Comparison of ENCODE assay signal across 2 cellular contexts in the genomic region with DNA sequence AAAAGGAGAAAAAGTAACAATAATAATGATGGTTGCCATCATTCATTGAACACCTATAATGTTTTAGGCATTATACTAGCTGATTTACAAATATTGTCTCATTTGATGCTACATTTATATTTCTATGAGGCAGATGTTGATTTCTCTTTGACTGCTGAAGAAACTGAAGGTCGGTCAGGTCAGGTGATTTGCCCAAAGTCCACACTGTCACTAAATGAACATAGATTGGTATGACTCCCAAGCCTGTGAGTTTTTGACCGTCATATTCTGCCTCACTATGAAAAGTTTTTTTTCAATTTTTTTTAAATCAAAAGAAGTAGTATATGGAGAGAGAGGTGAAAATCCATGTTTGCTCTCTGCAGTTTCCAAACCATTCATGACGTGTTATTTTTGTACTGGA.
TF ChIP-seq lines count a peak whose summit lies in the region.

No MANE protein-coding gene starts in this region.

TF ChIP-seq in liver, 16 proteins besides CTCF, POLR2A, EP300 and RAD21:
- TF ChIP-seq NR2F2 (IDR thresholded peaks at IDR 0.05) (no peak), TAF1 (conservative IDR thresholded peaks at IDR 0.05) (no peak), HNF4A (conservative IDR thresholded peaks at IDR 0.05) (peak; percentile 40 to 55), EGR1 (IDR thresholded peaks at IDR 0.05; ENCODE audit: low read depth in 2 of 2) (no peak), FOXA2 (IDR thresholded peaks at IDR 0.05) (no peak), SP1 (IDR thresholded peaks at IDR 0.05) (no peak)
- TF ChIP-seq, protein P1, sequence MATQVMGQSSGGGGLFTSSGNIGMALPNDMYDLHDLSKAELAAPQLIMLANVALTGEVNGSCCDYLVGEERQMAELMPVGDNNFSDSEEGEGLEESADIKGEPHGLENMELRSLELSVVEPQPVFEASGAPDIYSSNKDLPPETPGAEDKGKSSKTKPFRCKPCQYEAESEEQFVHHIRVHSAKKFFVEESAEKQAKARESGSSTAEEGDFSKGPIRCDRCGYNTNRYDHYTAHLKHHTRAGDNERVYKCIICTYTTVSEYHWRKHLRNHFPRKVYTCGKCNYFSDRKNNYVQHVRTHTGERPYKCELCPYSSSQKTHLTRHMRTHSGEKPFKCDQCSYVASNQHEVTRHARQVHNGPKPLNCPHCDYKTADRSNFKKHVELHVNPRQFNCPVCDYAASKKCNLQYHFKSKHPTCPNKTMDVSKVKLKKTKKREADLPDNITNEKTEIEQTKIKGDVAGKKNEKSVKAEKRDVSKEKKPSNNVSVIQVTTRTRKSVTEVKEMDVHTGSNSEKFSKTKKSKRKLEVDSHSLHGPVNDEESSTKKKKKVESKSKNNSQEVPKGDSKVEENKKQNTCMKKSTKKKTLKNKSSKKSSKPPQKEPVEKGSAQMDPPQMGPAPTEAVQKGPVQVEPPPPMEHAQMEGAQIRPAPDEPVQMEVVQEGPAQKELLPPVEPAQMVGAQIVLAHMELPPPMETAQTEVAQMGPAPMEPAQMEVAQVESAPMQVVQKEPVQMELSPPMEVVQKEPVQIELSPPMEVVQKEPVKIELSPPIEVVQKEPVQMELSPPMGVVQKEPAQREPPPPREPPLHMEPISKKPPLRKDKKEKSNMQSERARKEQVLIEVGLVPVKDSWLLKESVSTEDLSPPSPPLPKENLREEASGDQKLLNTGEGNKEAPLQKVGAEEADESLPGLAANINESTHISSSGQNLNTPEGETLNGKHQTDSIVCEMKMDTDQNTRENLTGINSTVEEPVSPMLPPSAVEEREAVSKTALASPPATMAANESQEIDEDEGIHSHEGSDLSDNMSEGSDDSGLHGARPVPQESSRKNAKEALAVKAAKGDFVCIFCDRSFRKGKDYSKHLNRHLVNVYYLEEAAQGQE (IDR thresholded peaks at IDR 0.05): no peak
- TF ChIP-seq, protein P2, sequence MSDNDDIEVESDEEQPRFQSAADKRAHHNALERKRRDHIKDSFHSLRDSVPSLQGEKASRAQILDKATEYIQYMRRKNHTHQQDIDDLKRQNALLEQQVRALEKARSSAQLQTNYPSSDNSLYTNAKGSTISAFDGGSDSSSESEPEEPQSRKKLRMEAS (IDR thresholded peaks at IDR 0.05): no peak
- TF ChIP-seq, protein P3, sequence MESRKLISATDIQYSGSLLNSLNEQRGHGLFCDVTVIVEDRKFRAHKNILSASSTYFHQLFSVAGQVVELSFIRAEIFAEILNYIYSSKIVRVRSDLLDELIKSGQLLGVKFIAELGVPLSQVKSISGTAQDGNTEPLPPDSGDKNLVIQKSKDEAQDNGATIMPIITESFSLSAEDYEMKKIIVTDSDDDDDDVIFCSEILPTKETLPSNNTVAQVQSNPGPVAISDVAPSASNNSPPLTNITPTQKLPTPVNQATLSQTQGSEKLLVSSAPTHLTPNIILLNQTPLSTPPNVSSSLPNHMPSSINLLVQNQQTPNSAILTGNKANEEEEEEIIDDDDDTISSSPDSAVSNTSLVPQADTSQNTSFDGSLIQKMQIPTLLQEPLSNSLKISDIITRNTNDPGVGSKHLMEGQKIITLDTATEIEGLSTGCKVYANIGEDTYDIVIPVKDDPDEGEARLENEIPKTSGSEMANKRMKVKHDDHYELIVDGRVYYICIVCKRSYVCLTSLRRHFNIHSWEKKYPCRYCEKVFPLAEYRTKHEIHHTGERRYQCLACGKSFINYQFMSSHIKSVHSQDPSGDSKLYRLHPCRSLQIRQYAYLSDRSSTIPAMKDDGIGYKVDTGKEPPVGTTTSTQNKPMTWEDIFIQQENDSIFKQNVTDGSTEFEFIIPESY (IDR thresholded peaks at IDR 0.05): no peak

TF ChIP-seq in HepG2, 621 proteins besides CTCF, POLR2A, EP300 and RAD21:
- TF ChIP-seq ZNF768 (CRISPR knock-in tag; IDR thresholded peaks at IDR 0.05): no peak
- TF ChIP-seq ZSCAN22 (CRISPR knock-in tag; IDR thresholded peaks at IDR 0.05): no peak
- no peak for TF ChIP-seq EZH2 (conservative IDR thresholded peaks at IDR 0.05; ENCODE audit: low read depth, low read length)
- no peak for TF ChIP-seq ZNF782 (CRISPR knock-in tag; IDR thresholded peaks at IDR 0.05; ENCODE audit: borderline replicate concordance)
- no peak for TF ChIP-seq ZNF253 (CRISPR knock-in tag; IDR thresholded peaks at IDR 0.05; ENCODE audit: borderline replicate concordance)
- no peak for TF ChIP-seq SRF (IDR thresholded peaks at IDR 0.05; ENCODE audit: low read depth, low read length)
- TF ChIP-seq, protein P4, sequence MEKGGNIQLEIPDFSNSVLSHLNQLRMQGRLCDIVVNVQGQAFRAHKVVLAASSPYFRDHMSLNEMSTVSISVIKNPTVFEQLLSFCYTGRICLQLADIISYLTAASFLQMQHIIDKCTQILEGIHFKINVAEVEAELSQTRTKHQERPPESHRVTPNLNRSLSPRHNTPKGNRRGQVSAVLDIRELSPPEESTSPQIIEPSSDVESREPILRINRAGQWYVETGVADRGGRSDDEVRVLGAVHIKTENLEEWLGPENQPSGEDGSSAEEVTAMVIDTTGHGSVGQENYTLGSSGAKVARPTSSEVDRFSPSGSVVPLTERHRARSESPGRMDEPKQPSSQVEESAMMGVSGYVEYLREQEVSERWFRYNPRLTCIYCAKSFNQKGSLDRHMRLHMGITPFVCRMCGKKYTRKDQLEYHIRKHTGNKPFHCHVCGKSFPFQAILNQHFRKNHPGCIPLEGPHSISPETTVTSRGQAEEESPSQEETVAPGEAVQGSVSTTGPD (CRISPR knock-in tag; IDR thresholded peaks at IDR 0.05): no peak
- TF ChIP-seq ZNF496 (CRISPR knock-in tag; IDR thresholded peaks at IDR 0.05; ENCODE audit: insufficient replicate concordance): no peak
- no peak for TF ChIP-seq ZNF777 (CRISPR knock-in tag; IDR thresholded peaks at IDR 0.05)
- TF ChIP-seq, protein P5, sequence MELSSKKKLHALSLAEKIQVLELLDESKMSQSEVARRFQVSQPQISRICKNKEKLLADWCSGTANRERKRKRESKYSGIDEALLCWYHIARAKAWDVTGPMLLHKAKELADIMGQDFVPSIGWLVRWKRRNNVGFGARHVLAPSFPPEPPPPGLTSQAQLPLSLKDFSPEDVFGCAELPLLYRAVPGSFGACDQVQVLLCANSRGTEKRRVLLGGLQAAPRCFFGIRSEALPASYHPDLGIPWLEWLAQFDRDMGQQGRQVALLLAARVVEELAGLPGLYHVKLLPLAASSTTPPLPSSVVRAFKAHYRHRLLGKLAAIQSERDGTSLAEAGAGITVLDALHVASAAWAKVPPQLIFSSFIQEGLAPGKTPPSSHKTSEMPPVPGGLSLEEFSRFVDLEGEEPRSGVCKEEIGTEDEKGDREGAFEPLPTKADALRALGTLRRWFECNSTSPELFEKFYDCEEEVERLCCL (CRISPR knock-in tag; IDR thresholded peaks at IDR 0.05; ENCODE audit: borderline replicate concordance): no peak
- TF ChIP-seq KDM4B (CRISPR knock-in tag; IDR thresholded peaks at IDR 0.05): no peak
- TF ChIP-seq ZNF562 (CRISPR knock-in tag; IDR thresholded peaks at IDR 0.05; ENCODE audit: borderline replicate concordance): no peak
- TF ChIP-seq POGZ (CRISPR knock-in tag; IDR thresholded peaks at IDR 0.05): no peak
- TF ChIP-seq, protein P6, sequence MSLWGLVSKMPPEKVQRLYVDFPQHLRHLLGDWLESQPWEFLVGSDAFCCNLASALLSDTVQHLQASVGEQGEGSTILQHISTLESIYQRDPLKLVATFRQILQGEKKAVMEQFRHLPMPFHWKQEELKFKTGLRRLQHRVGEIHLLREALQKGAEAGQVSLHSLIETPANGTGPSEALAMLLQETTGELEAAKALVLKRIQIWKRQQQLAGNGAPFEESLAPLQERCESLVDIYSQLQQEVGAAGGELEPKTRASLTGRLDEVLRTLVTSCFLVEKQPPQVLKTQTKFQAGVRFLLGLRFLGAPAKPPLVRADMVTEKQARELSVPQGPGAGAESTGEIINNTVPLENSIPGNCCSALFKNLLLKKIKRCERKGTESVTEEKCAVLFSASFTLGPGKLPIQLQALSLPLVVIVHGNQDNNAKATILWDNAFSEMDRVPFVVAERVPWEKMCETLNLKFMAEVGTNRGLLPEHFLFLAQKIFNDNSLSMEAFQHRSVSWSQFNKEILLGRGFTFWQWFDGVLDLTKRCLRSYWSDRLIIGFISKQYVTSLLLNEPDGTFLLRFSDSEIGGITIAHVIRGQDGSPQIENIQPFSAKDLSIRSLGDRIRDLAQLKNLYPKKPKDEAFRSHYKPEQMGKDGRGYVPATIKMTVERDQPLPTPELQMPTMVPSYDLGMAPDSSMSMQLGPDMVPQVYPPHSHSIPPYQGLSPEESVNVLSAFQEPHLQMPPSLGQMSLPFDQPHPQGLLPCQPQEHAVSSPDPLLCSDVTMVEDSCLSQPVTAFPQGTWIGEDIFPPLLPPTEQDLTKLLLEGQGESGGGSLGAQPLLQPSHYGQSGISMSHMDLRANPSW (CRISPR knock-in tag; IDR thresholded peaks at IDR 0.05; ENCODE audit: borderline replicate concordance): no peak
- TF ChIP-seq MLLT10 (CRISPR knock-in tag; IDR thresholded peaks at IDR 0.05): no peak
- no peak for TF ChIP-seq CENPX (CRISPR knock-in tag; IDR thresholded peaks at IDR 0.05)
- TF ChIP-seq, protein P7, sequence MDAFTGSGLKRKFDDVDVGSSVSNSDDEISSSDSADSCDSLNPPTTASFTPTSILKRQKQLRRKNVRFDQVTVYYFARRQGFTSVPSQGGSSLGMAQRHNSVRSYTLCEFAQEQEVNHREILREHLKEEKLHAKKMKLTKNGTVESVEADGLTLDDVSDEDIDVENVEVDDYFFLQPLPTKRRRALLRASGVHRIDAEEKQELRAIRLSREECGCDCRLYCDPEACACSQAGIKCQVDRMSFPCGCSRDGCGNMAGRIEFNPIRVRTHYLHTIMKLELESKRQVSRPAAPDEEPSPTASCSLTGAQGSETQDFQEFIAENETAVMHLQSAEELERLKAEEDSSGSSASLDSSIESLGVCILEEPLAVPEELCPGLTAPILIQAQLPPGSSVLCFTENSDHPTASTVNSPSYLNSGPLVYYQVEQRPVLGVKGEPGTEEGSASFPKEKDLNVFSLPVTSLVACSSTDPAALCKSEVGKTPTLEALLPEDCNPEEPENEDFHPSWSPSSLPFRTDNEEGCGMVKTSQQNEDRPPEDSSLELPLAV (CRISPR knock-in tag; conservative IDR thresholded peaks at IDR 0.05; ENCODE audit: low read depth): no peak
